ENCODE assay signal across 8 cellular contexts in the genomic region with DNA sequence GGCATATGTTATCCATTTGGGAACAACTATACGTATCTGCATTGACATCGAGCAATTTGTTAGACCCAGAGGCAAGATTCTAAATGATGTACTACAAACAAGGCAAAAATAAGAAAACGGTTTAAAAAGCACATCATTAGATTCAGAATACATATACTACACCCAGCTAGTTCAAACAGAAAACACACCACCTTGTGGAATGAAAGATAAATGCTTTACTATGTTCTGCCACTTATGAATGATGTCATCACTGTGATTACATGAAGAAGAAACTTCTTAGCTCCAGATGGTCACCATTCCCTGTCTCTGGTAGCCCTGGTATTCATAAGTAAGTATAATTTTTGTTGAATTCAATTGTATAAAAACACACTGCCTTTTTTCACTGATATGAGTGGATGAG. TPM values are rescaled to one million over a fixed set of nuclear protein-coding genes. Genes with fewer than 3 reads are reported as not detected.
DNase-seq lines count a peak whose midpoint lies in the region; ATAC-seq, FAIRE-seq and TF ChIP-seq lines count a peak whose summit lies in the region.

No MANE protein-coding gene starts in this region.

- intact Hi-C loops in left lung (cut with DNase I), result no loop called here
- intact Hi-C loops in right cardiac atrium (cut with DNase I), result no loop called here

- no peaks in the 10 kb centered on the region for H3K36me3 ChIP-seq in left lung

- H3K27ac ChIP-seq in left lung (no peak overlapping the region), right cardiac atrium (ENCODE audit: low read length) (no peak overlapping the region)

- H3K4me3 ChIP-seq in left lung (no peak overlapping the region), right cardiac atrium (ENCODE audit: low read length) (no peak overlapping the region)

- TF ChIP-seq CTCF in left lung (IDR thresholded peaks at IDR 0.05), result no peak

- H3K9me3 ChIP-seq in left lung (no peaks in the 10 kb centered on the region), right cardiac atrium (ENCODE audit: control insufficient read depth, low read length) (no peaks in the 10 kb centered on the region)

- H3K27me3 ChIP-seq in left lung, result peaks cover 7 to 20% of the 10 kb centered on the region in 2 donors
- H3K27me3 ChIP-seq in right cardiac atrium (ENCODE audit: control insufficient read depth, insufficient read depth), result no peaks in the 10 kb centered on the region

- no peaks in the 10 kb centered on the region for H3K4me1 ChIP-seq in left lung
- no peaks in the 10 kb centered on the region for H3K4me1 ChIP-seq in right cardiac atrium (ENCODE audit: control insufficient read depth, insufficient read depth, low read length)

- 68% methylated on average over 3 of the region's 3 CpGs for WGBS in right cardiac atrium

- TF ChIP-seq POLR2A in GM12892 (IDR thresholded peaks at IDR 0.05; ENCODE audit: low read depth, low read length), result no peak

- peak; percentile 25 for DNase-seq in Daoy (ENCODE audit: low read depth)
- DNase-seq in SKM-1 (lab: John Stamatoyannopoulos, UW; ENCODE audit: unreplicated experiment), result peak; percentile 27
- no peak for DNase-seq in left lung
- no peak for DNase-seq in activated CD4-positive, alpha-beta T cell treated with anti-CD3 and anti-CD28 coated beads, Interleukin-2, amount 50 U/mL, for 48 hours
- DNase-seq in GM12892 (ENCODE audit: insufficient read length), result no peak
- DNase-seq in right cardiac atrium, result no peak

- peak; percentile 41 for TF ChIP-seq RAD21 in Ishikawa (IDR thresholded peaks at IDR 0.05; ENCODE audit: low read depth)

- FAIRE-seq in GM12892 (lab: Jason Lieb, UNC), result no peak

- no peak for TF ChIP-seq EP300 in Ishikawa (IDR thresholded peaks at IDR 0.05; ENCODE audit: borderline replicate concordance)

- ATAC-seq in left lung, result peak; percentile 26
- ATAC-seq in HG02885 (IDR thresholded peaks at IDR 0.05; ENCODE audit: poor library complexity, unreplicated experiment), result no peak
- no peak for ATAC-seq in right cardiac atrium

TF ChIP-seq in Ishikawa, 13 proteins besides CTCF, POLR2A, EP300 and RAD21:
- no peak for TF ChIP-seq YY1 (IDR thresholded peaks at IDR 0.05; ENCODE audit: low read depth)
- TF ChIP-seq TEAD4 (IDR thresholded peaks at IDR 0.05), result no peak
- no peak for TF ChIP-seq NFIC (IDR thresholded peaks at IDR 0.05)
- no peak for TF ChIP-seq CEBPB (IDR thresholded peaks at IDR 0.05)
- TF ChIP-seq, protein P1, sequence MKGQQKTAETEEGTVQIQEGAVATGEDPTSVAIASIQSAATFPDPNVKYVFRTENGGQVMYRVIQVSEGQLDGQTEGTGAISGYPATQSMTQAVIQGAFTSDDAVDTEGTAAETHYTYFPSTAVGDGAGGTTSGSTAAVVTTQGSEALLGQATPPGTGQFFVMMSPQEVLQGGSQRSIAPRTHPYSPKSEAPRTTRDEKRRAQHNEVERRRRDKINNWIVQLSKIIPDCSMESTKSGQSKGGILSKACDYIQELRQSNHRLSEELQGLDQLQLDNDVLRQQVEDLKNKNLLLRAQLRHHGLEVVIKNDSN (IDR thresholded peaks at IDR 0.05), result no peak
- TF ChIP-seq, protein P2, sequence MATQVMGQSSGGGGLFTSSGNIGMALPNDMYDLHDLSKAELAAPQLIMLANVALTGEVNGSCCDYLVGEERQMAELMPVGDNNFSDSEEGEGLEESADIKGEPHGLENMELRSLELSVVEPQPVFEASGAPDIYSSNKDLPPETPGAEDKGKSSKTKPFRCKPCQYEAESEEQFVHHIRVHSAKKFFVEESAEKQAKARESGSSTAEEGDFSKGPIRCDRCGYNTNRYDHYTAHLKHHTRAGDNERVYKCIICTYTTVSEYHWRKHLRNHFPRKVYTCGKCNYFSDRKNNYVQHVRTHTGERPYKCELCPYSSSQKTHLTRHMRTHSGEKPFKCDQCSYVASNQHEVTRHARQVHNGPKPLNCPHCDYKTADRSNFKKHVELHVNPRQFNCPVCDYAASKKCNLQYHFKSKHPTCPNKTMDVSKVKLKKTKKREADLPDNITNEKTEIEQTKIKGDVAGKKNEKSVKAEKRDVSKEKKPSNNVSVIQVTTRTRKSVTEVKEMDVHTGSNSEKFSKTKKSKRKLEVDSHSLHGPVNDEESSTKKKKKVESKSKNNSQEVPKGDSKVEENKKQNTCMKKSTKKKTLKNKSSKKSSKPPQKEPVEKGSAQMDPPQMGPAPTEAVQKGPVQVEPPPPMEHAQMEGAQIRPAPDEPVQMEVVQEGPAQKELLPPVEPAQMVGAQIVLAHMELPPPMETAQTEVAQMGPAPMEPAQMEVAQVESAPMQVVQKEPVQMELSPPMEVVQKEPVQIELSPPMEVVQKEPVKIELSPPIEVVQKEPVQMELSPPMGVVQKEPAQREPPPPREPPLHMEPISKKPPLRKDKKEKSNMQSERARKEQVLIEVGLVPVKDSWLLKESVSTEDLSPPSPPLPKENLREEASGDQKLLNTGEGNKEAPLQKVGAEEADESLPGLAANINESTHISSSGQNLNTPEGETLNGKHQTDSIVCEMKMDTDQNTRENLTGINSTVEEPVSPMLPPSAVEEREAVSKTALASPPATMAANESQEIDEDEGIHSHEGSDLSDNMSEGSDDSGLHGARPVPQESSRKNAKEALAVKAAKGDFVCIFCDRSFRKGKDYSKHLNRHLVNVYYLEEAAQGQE (IDR thresholded peaks at IDR 0.05; ENCODE audit: low read depth), result no peak
- TF ChIP-seq CREB1 (IDR thresholded peaks at IDR 0.05; ENCODE audit: low read depth), result no peak
- no peak for TF ChIP-seq TCF12 (IDR thresholded peaks at IDR 0.05; ENCODE audit: low read depth)

RNA-seq across cellular contexts. Expression of a gene that starts 7.8 kb away (rescaled TPM):
- not detected in 2 replicates for total RNA-seq in Daoy (2014; rRNA removed; shearing (Covaris generic))
- total RNA-seq in left lung, result not detected
- polyA plus RNA-seq in GM12892 (2012; ENCODE audit: missing spikeins), result 0.64 TPM
- total RNA-seq in right cardiac atrium, result not detected
- polyA plus RNA-seq in right cardiac atrium, result not detected

Comparison
In these comparisons a context has a peak if more than half of its experiments do, and no peak if none do; other contexts are left out.
1. DNase-seq: peak in Daoy (single experiment) and SKM-1 (single experiment); none in left lung (0 of 2), activated CD4-positive, alpha-beta T cell treated with anti-CD3 and anti-CD28 coated beads, Interleukin-2, amount 50 U/mL, for 48 hours (0 of 2), GM12892 (single experiment) and right cardiac atrium (0 of 3).